Comparison of ENCODE assay signal across 14 cellular contexts in the genomic region with DNA sequence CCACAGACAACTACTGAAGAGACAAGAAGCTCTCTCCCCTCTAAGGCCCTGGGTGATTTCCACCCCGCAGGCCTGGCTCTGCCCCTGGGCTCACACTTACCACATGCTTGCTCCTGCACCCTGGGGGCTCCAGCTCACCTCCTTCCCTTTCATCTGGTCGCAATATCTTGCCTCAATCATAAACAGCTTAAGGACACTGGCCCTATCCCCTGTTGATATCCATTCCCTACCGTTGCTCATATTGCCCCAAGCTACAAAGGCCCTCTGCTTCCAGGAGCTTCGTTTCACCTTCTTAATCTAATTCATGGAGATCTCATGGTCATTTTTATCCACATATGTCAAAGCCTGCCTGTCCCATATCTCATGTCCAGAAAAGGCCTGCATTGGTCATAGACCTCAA. TPM values are rescaled to one million over a fixed set of nuclear protein-coding genes. Genes with fewer than 3 reads are reported as not detected.
A peak's percentile ranks its signal among the peaks of the same experiment; 100 is the strongest.
DNase-seq lines count a peak whose midpoint lies in the region; ATAC-seq and TF ChIP-seq lines count a peak whose summit lies in the region.
"Had no signal": no experiment of that assay in that cellular context is flagged by ENCODE, and none has a peak within 500 bp of the region (broad histone marks: within the 10 kb centered on the region; RNA-seq: fewer than 3 reads in every experiment).

No MANE protein-coding gene starts in this region.

- H3K4me3 Mint-ChIP-seq in nephron (no peak overlapping the region), type B pancreatic cell (no peak overlapping the region), immature natural killer cell (no peak overlapping the region)
- no peak overlapping the region for H3K4me3 Mint-ChIP-seq in activated naive CD8-positive, alpha-beta T cell treated with anti-CD3 and anti-CD28 coated beads, Interleukin-2, amount 50 U/mL, for 24 hours
- H3K4me3 Mint-ChIP-seq: CD8-positive, alpha-beta memory T cell; GM23338 had no signal

- TF ChIP-seq CTCF in nephron (IDR thresholded peaks at IDR 0.05; ENCODE audit: unreplicated experiment in 3 of 3) (no peak), type B pancreatic cell (conservative IDR thresholded peaks at IDR 0.05) (no peak)

- no peak for ATAC-seq in activated naive CD8-positive, alpha-beta T cell treated with anti-CD3 and anti-CD28 coated beads, Interleukin-2, amount 50 U/mL, for 24 hours
- ATAC-seq: GM23338 had no signal

- H3K27ac Mint-ChIP-seq in nephron (peak overlapping the region in 2 of 3 experiments; percentile 37 to 48), type B pancreatic cell (no peak overlapping the region), immature natural killer cell (no peak overlapping the region)
- no peak overlapping the region for H3K27ac Mint-ChIP-seq in activated naive CD8-positive, alpha-beta T cell treated with anti-CD3 and anti-CD28 coated beads, Interleukin-2, amount 50 U/mL, for 24 hours
- H3K27ac Mint-ChIP-seq: CD8-positive, alpha-beta memory T cell; GM23338 had no signal

- H3K9me3 Mint-ChIP-seq in nephron (no peaks in the 10 kb centered on the region), type B pancreatic cell (no peaks in the 10 kb centered on the region), immature natural killer cell (no peaks in the 10 kb centered on the region)
- no peaks in the 10 kb centered on the region for H3K9me3 Mint-ChIP-seq in activated naive CD8-positive, alpha-beta T cell treated with anti-CD3 and anti-CD28 coated beads, Interleukin-2, amount 50 U/mL, for 24 hours
- H3K9me3 Mint-ChIP-seq: CD8-positive, alpha-beta memory T cell; GM23338 had no signal

- H3K4me1 Mint-ChIP-seq in nephron = peaks cover 73% of the 10 kb centered on the region
- H3K4me1 Mint-ChIP-seq in type B pancreatic cell (ENCODE audit: unreplicated experiment) = peaks cover 13% of the 10 kb centered on the region
- no peaks in the 10 kb centered on the region for H3K4me1 Mint-ChIP-seq in activated naive CD8-positive, alpha-beta T cell treated with anti-CD3 and anti-CD28 coated beads, Interleukin-2, amount 50 U/mL, for 24 hours
- H3K4me1 Mint-ChIP-seq in immature natural killer cell = no peaks in the 10 kb centered on the region
- H3K4me1 Mint-ChIP-seq: CD8-positive, alpha-beta memory T cell had no signal

- H3K27me3 Mint-ChIP-seq in nephron (ENCODE audit: low read depth) (peaks cover 16% of the 10 kb centered on the region), type B pancreatic cell (peaks cover 8% of the 10 kb centered on the region), immature natural killer cell (ENCODE audit: low read depth in 3 of 3) (peaks cover under 1 to 3% (median 2%) of the 10 kb centered on the region in 3 donors)
- H3K27me3 Mint-ChIP-seq in activated naive CD8-positive, alpha-beta T cell treated with anti-CD3 and anti-CD28 coated beads, Interleukin-2, amount 50 U/mL, for 24 hours = peaks cover 11% of the 10 kb centered on the region

- DNase-seq in ELF-1 (ENCODE audit: low read depth, low spot score) (peak; percentile 38), RPMI7951 (ENCODE audit: low read depth) (peak; percentile 56), type B pancreatic cell (ENCODE audit: extremely low spot score, unreplicated experiment) (peak; percentile 20), LoVo (ENCODE audit: low spot score) (no peak), immature natural killer cell (no peak)
- no peak for DNase-seq in activated naive CD8-positive, alpha-beta T cell treated with anti-CD3 and anti-CD28 coated beads, Interleukin-2, amount 50 U/mL, for 24 hours
- DNase-seq: 8988T; AML-193; Caco-2; CD8-positive, alpha-beta memory T cell; DMS53; H7 had no signal

- H3K36me3 Mint-ChIP-seq in nephron (ENCODE audit: low read depth) = no peaks in the 10 kb centered on the region
- no peaks in the 10 kb centered on the region for H3K36me3 Mint-ChIP-seq in type B pancreatic cell
- no peaks in the 10 kb centered on the region for H3K36me3 Mint-ChIP-seq in activated naive CD8-positive, alpha-beta T cell treated with anti-CD3 and anti-CD28 coated beads, Interleukin-2, amount 50 U/mL, for 24 hours (ENCODE audit: low read depth)
- no peaks in the 10 kb centered on the region for H3K36me3 Mint-ChIP-seq in immature natural killer cell
- H3K36me3 Mint-ChIP-seq: CD8-positive, alpha-beta memory T cell had no signal

RNA-seq across cellular contexts. Expression of gene TSEN2, which starts 46.0 kb away (rescaled TPM):
- total RNA-seq in RPMI7951 (2014; rRNA removed; shearing (Covaris generic)) = 8.0 and 12.4 TPM in 2 replicates
- total RNA-seq in type B pancreatic cell (ENCODE audit: low replicate concordance) = 15.5 and 27.7 TPM in 2 replicates
- polyA plus RNA-seq in immature natural killer cell = 10 to 100 TPM in 1 of 3 donors, 1 to 10 TPM in 2; 3.0 to 13.8 (median 9.0) TPM

Comparison
In these comparisons a context has a peak if more than half of its experiments do, and no peak if none do; other contexts are left out.
1. DNase-seq: peak in ELF-1 (single experiment), RPMI7951 (single experiment) and type B pancreatic cell (single experiment); none in LoVo (single experiment), activated naive CD8-positive, alpha-beta T cell treated with anti-CD3 and anti-CD28 coated beads, Interleukin-2, amount 50 U/mL, for 24 hours (single experiment) and immature natural killer cell (0 of 3).
2. H3K27ac Mint-ChIP-seq: peak in nephron (2 of 3); none in type B pancreatic cell (single experiment), activated naive CD8-positive, alpha-beta T cell treated with anti-CD3 and anti-CD28 coated beads, Interleukin-2, amount 50 U/mL, for 24 hours (single experiment) and immature natural killer cell (0 of 6).